Comparison of ENCODE assay signal across 12 cellular contexts in the genomic region with DNA sequence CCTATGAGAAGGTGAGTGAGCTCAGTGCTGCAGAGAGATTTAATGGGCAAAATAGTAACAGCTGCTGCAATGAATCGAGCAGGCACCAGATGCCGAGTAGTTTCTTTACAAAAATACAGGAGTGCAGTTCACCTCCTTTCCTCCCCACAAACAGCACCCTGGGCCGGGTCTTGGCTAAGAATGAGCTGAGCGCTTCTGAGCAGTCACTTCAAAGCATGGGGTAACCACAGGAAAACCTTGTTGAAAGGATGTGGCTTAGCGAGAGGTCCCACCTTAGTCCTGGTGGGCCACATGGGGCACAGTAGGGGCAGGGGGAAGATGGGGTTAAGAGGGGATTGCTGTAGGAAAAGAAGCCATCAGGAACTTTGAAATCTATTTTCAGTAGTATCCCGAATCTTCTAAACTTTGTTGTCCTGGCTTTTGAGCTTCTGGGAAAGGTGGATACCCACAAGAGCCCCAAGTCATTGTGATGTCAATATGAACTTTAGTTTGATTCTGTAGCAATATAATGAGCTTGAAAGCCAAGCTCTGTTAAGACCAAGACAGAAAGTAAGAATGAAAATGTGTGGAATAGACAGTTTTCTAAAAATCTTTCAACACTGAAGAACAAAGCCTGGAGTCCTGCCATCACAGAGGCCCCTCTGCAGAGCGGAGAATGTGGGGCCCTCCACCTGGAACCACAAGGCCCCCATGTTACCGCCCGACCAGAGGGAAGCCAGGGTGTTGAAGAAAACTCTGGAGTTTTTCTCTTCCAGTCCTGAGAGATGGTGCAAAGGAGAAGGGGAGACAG.
A peak's percentile ranks its signal among the peaks of the same experiment; 100 is the strongest.
DNase-seq lines count a peak whose midpoint lies in the region; ATAC-seq, FAIRE-seq and TF ChIP-seq lines count a peak whose summit lies in the region.
"Had no signal": no experiment of that assay in that cellular context is flagged by ENCODE, and none has a peak within 500 bp of the region (broad histone marks: within the 10 kb centered on the region; RNA-seq: fewer than 3 reads in every experiment).

No MANE protein-coding gene starts in this region.

- no peak overlapping the region for H3K4me3 ChIP-seq in gastrocnemius medialis
- H3K4me3 ChIP-seq: GM23248, upper lobe of right lung had no signal

- intact Hi-C loops in gastrocnemius medialis (cut with DNase I; ENCODE audit: low total_unique reads): no loop called here

- TF ChIP-seq POLR2A in gastrocnemius medialis (IDR thresholded peaks at IDR 0.05): no peak

- no peak overlapping the region for H3K27ac ChIP-seq in gastrocnemius medialis
- H3K27ac ChIP-seq: GM23248, upper lobe of right lung had no signal

- peak overlapping the region; percentile 91 for H3K27ac Mint-ChIP-seq in activated CD4-positive, alpha-beta T cell treated with anti-CD3 and anti-CD28 coated beads, Interleukin-2, amount 10 ng/mL, durations not matched to agents 7 days and 5 days
- peak overlapping the region; percentile 93 for H3K27ac Mint-ChIP-seq in activated naive CD4-positive, alpha-beta T cell treated with anti-CD3 and anti-CD28 coated beads, Interleukin-2, amount 10 ng/mL, durations not matched to agents 7 days and 5 days
- H3K27ac Mint-ChIP-seq: WTC11 had no signal

- POLR2A ChIA-PET in activated CD4-positive, alpha-beta T cell treated with anti-CD3 and anti-CD28 coated beads, Interleukin-2, amount 10 ng/mL, durations not matched to agents 7 days and 5 days (lab: Charles Lee): interaction anchor here (0.6 to 1.0 kb wide), 2 partner anchors 81 to 334 kb away, joined by 3 to 8 read pairs; no protein-coding TSS in a partner anchor

- in situ Hi-C loops in gastrocnemius medialis (cut with MboI; ENCODE audit: low sequenced_read_pairs in 4 of 4): no loop called here

- H3K4me1 ChIP-seq in gastrocnemius medialis: no peaks in the 10 kb centered on the region
- H3K4me1 ChIP-seq: upper lobe of right lung had no signal

- DNase-seq in activated CD4-positive, alpha-beta T cell treated with anti-CD3 and anti-CD28 coated beads, Interleukin-2, amount 10 ng/mL, durations not matched to agents 7 days and 5 days: peak; percentile 92
- peak; percentile 89 for DNase-seq in activated naive CD4-positive, alpha-beta T cell treated with anti-CD3 and anti-CD28 coated beads, Interleukin-2, amount 10 ng/mL, durations not matched to agents 7 days and 5 days
- DNase-seq in stimulated activated CD4-positive, alpha-beta T cell treated with anti-CD3 and anti-CD28 coated beads, Interleukin-4, amount 100 ng/mL, for 24 hours: peak; percentile 39
- DNase-seq in gastrocnemius medialis (no peak), D341Med (ENCODE audit: low spot score) (no peak), HTR-8/SVneo (ENCODE audit: insufficient read length, low spot score) (no peak)
- DNase-seq: upper lobe of right lung had no signal

- CTCF ChIA-PET in activated CD4-positive, alpha-beta T cell treated with anti-CD3 and anti-CD28 coated beads, Interleukin-2, amount 10 ng/mL, durations not matched to agents 7 days and 5 days (lab: Charles Lee): interaction anchor here (1.2 to 2.7 kb wide), 5 partner anchors 12 to 351 kb away, joined by 3 to 12 read pairs (median 8); no protein-coding TSS in a partner anchor
- CTCF ChIA-PET in activated naive CD4-positive, alpha-beta T cell treated with anti-CD3 and anti-CD28 coated beads, Interleukin-2, amount 10 ng/mL, durations not matched to agents 7 days and 5 days (lab: Charles Lee): interaction anchor here (0.6 to 2.5 kb wide), 4 partner anchors 12 to 81 kb away, joined by 3 to 18 read pairs (median 6); no protein-coding TSS in a partner anchor

- H3K27me3 Mint-ChIP-seq in activated CD4-positive, alpha-beta T cell treated with anti-CD3 and anti-CD28 coated beads, Interleukin-2, amount 10 ng/mL, durations not matched to agents 7 days and 5 days: peaks cover 10% of the 10 kb centered on the region
- peaks cover 31% of the 10 kb centered on the region for H3K27me3 Mint-ChIP-seq in activated naive CD4-positive, alpha-beta T cell treated with anti-CD3 and anti-CD28 coated beads, Interleukin-2, amount 10 ng/mL, durations not matched to agents 7 days and 5 days

- no peaks in the 10 kb centered on the region for H3K9me3 ChIP-seq in gastrocnemius medialis
- H3K9me3 ChIP-seq: upper lobe of right lung had no signal

- H3K4me1 Mint-ChIP-seq in activated CD4-positive, alpha-beta T cell treated with anti-CD3 and anti-CD28 coated beads, Interleukin-2, amount 10 ng/mL, durations not matched to agents 7 days and 5 days: peaks cover 57% of the 10 kb centered on the region
- peaks cover 60% of the 10 kb centered on the region for H3K4me1 Mint-ChIP-seq in activated naive CD4-positive, alpha-beta T cell treated with anti-CD3 and anti-CD28 coated beads, Interleukin-2, amount 10 ng/mL, durations not matched to agents 7 days and 5 days
- H3K4me1 Mint-ChIP-seq: WTC11 had no signal

- peaks cover 12% of the 10 kb centered on the region for H3K36me3 Mint-ChIP-seq in activated CD4-positive, alpha-beta T cell treated with anti-CD3 and anti-CD28 coated beads, Interleukin-2, amount 10 ng/mL, durations not matched to agents 7 days and 5 days (ENCODE audit: low read depth)
- peaks cover 6% of the 10 kb centered on the region for H3K36me3 Mint-ChIP-seq in activated naive CD4-positive, alpha-beta T cell treated with anti-CD3 and anti-CD28 coated beads, Interleukin-2, amount 10 ng/mL, durations not matched to agents 7 days and 5 days

- H3K4me3 Mint-ChIP-seq in activated CD4-positive, alpha-beta T cell treated with anti-CD3 and anti-CD28 coated beads, Interleukin-2, amount 10 ng/mL, durations not matched to agents 7 days and 5 days: peak overlapping the region; percentile 70
- H3K4me3 Mint-ChIP-seq in activated naive CD4-positive, alpha-beta T cell treated with anti-CD3 and anti-CD28 coated beads, Interleukin-2, amount 10 ng/mL, durations not matched to agents 7 days and 5 days: peak overlapping the region; percentile 60
- H3K4me3 Mint-ChIP-seq: WTC11 had no signal

- no peaks in the 10 kb centered on the region for H3K27me3 ChIP-seq in gastrocnemius medialis
- H3K27me3 ChIP-seq: upper lobe of right lung had no signal

- ATAC-seq in GM21423 (IDR thresholded peaks at IDR 0.05; ENCODE audit: unreplicated experiment) (peak; percentile 43), gastrocnemius medialis (no peak), HG03342 (IDR thresholded peaks at IDR 0.05; ENCODE audit: unreplicated experiment) (no peak)
- ATAC-seq: WTC11 had no signal

- peaks cover 2% of the 10 kb centered on the region for H3K9me3 Mint-ChIP-seq in activated CD4-positive, alpha-beta T cell treated with anti-CD3 and anti-CD28 coated beads, Interleukin-2, amount 10 ng/mL, durations not matched to agents 7 days and 5 days
- peaks cover 3% of the 10 kb centered on the region for H3K9me3 Mint-ChIP-seq in activated naive CD4-positive, alpha-beta T cell treated with anti-CD3 and anti-CD28 coated beads, Interleukin-2, amount 10 ng/mL, durations not matched to agents 7 days and 5 days

- FAIRE-seq in HTR-8/SVneo (lab: Jason Lieb, UNC): no peak
- FAIRE-seq: GM18507 had no signal

- no peaks in the 10 kb centered on the region for H3K36me3 ChIP-seq in gastrocnemius medialis
- H3K36me3 ChIP-seq: upper lobe of right lung had no signal

- no peak for TF ChIP-seq CTCF in gastrocnemius medialis (IDR thresholded peaks at IDR 0.05 in 4 of 5, conservative IDR thresholded peaks at IDR 0.05 in 1 of 5)

Comparison
In these comparisons a context has a peak if more than half of its experiments do, and no peak if none do; other contexts are left out.
1. DNase-seq: peak in activated CD4-positive, alpha-beta T cell treated with anti-CD3 and anti-CD28 coated beads, Interleukin-2, amount 10 ng/mL, durations not matched to agents 7 days and 5 days (single experiment), activated naive CD4-positive, alpha-beta T cell treated with anti-CD3 and anti-CD28 coated beads, Interleukin-2, amount 10 ng/mL, durations not matched to agents 7 days and 5 days (single experiment) and stimulated activated CD4-positive, alpha-beta T cell treated with anti-CD3 and anti-CD28 coated beads, Interleukin-4, amount 100 ng/mL, for 24 hours (single experiment); none in gastrocnemius medialis (0 of 2), D341Med (single experiment) and HTR-8/SVneo (single experiment).